ENCODE assay signal across 9 cellular contexts in the genomic region with DNA sequence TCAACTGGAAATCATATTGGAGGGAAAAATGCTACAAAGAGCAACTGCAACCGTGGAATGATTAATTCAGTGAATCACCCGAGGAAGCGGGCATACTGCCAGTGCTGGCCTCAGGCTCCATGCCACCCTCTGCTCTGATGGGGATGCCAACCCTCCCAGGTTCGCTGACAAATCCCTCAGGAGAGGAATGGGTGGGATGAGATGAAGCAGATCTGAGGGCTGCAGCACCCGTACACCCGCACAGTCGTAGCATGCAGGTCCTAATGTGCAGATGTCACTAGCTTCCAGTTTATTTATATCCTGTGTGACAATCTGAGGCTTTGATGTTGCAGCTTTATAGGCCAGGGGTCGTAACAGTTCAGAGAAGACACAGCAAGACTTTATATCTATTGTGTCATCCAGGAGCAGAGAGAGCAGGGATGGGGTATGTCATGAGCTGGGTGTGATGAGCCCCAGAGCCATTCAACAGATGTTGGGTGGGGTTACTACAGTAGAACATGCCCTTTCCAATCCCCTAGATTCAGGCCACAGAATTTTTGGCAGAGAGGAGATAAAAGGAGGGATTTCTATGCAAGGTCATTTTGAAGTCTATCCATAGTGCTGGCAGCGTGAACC.
DNase-seq lines count a peak whose midpoint lies in the region; ATAC-seq, FAIRE-seq and TF ChIP-seq lines count a peak whose summit lies in the region.
"Had no signal": no experiment of that assay in that cellular context is flagged by ENCODE, and none has a peak within 500 bp of the region (broad histone marks: within the 10 kb centered on the region; RNA-seq: fewer than 3 reads in every experiment).

No MANE protein-coding gene starts in this region.

- peak; percentile 85 for ATAC-seq in SK-N-SH treated with all-trans-retinoic acid at 6 μM for 48 hours
- no peak for ATAC-seq in HG02938 (IDR thresholded peaks at IDR 0.05; ENCODE audit: unreplicated experiment)
- ATAC-seq: GM12878 had no signal

- peak; percentile 73 for DNase-seq in HCEC 1CT
- DNase-seq in foreskin fibroblast: peak; percentile 82 to 94
- DNase-seq in skeletal muscle cell (ENCODE audit: low read depth): peak; percentile 14
- DNase-seq in activated CD4-positive, alpha-beta T cell treated with anti-CD3 and anti-CD28 coated beads for 1 hour: no peak
- DNase-seq in GM19239 (ENCODE audit: insufficient read length, low spot score): no peak
- DNase-seq: H9 had no signal

- H3K4me3 ChIP-seq in foreskin fibroblast (ENCODE audit: low read depth in 1 of 2, low read length in 2 of 2) (no peak overlapping the region), skeletal muscle cell (ENCODE audit: low read depth, low read length) (no peak overlapping the region)
- H3K4me3 ChIP-seq: GM12878 had no signal

- FAIRE-seq in GM19239 (lab: Jason Lieb, UNC): no peak
- FAIRE-seq: GM12878 had no signal

- no peak for TF ChIP-seq CTCF in foreskin fibroblast (IDR thresholded peaks at IDR 0.05; ENCODE audit: low read depth, low read length)

TF ChIP-seq in SK-N-SH treated with all-trans-retinoic acid at 6 μM for 48 hours, 23 proteins besides CTCF, POLR2A, EP300 and RAD21:
- no peak for TF ChIP-seq SNAI2 (CRISPR knock-in tag; IDR thresholded peaks at IDR 0.05)

Comparison
In these comparisons a context has a peak if more than half of its experiments do, and no peak if none do; other contexts are left out.
1. DNase-seq: peak in HCEC 1CT (single experiment), foreskin fibroblast (2 of 2) and skeletal muscle cell (single experiment); none in activated CD4-positive, alpha-beta T cell treated with anti-CD3 and anti-CD28 coated beads for 1 hour (single experiment) and GM19239 (single experiment).